ENCODE assay signal across 24 cellular contexts in genomic region chr1:240652554-240652953, GRCh38. TPM values are rescaled to one million over a fixed set of nuclear protein-coding genes. Genes with fewer than 3 reads are reported as not detected.
DNase-seq lines count a peak whose midpoint lies in the region; ATAC-seq, FAIRE-seq and TF ChIP-seq lines count a peak whose summit lies in the region.
"Had no signal": no experiment of that assay in that cellular context is flagged by ENCODE, and none has a peak within 500 bp of the region (broad histone marks: within the 10 kb centered on the region; RNA-seq: fewer than 3 reads in every experiment).

No MANE protein-coding gene starts in this region.

- DNase-seq in AG20443 (ENCODE audit: low spot score) (peak; percentile 74), GM04503 (ENCODE audit: low read depth) (peak; percentile 49), T-helper 17 cell (no peak), mesendoderm (peak; percentile 29), GM12891 (ENCODE audit: insufficient read length, low spot score) (no peak), NCI-H2196 treated with DMSO at 0.1 percent for 48 hours (lab: John Stamatoyannopoulos, UW; ENCODE audit: unreplicated experiment) (no peak)
- DNase-seq in activated CD4-positive, CD25-positive, alpha-beta regulatory T cell treated with anti-CD3 and anti-CD28 coated beads, Interleukin-2, amount 50 U/mL, for 72 hours = no peak
- DNase-seq: activated CD4-positive, alpha-beta T cell treated with anti-CD3 and anti-CD28 coated beads for 4 hours; activated effector memory CD4-positive, alpha-beta T cell treated with Interleukin-2 at 50 U/mL for 16 hours; DMS79; effector CD4-positive, alpha-beta T cell; immature natural killer cell; NCI-H1092; NCI-H2171; PC-9; small intestine; stimulated activated CD4-positive, alpha-beta T cell treated with anti-CD3 and anti-CD28 coated beads, Interleukin-2, amount 100 ng/mL, for 48 hours; stimulated activated naive CD4-positive, alpha-beta T cell had no signal

- no peak overlapping the region for H2AK5ac ChIP-seq in mesendoderm (ENCODE audit: low read length)

- peak overlapping the region; percentile 80 for H3K27ac Mint-ChIP-seq in T-helper 17 cell
- H3K27ac Mint-ChIP-seq: brain, immature natural killer cell had no signal

- H3K56ac ChIP-seq in mesendoderm (ENCODE audit: low read length) = no peak overlapping the region

- no peaks in the 10 kb centered on the region for H3K27me3 Mint-ChIP-seq in T-helper 17 cell

- no peak overlapping the region for H3K18ac ChIP-seq in mesendoderm (ENCODE audit: low read length)

- H3K9ac ChIP-seq in mesendoderm (ENCODE audit: low read length) = no peak overlapping the region

- peaks cover 9% of the 10 kb centered on the region for H3K4me1 Mint-ChIP-seq in T-helper 17 cell
- H3K4me1 Mint-ChIP-seq: brain, immature natural killer cell had no signal

- no peaks in the 10 kb centered on the region for H3K79me2 ChIP-seq in mesendoderm (ENCODE audit: control insufficient read depth, insufficient read depth, low read length)
- H3K79me2 ChIP-seq: hepatocyte had no signal

- H2BK120ac ChIP-seq in mesendoderm (ENCODE audit: low read depth, low read length) = no peak overlapping the region

- no peak overlapping the region for H3K27ac ChIP-seq in mesendoderm (ENCODE audit: low read depth, low read length)
- H3K27ac ChIP-seq: hepatocyte, PC-9, thoracic aorta had no signal

- WGBS in mesendoderm (ENCODE audit: extremely low coverage, insufficient coverage, low lambda C conversion rate) = no CpG with 5 or more reads among the region's 9 CpGs

- no peak overlapping the region for H4K8ac ChIP-seq in mesendoderm (ENCODE audit: low read depth, low read length)

- H3K27me3 ChIP-seq in mesendoderm (ENCODE audit: insufficient read depth, low read length, poor library complexity) = no peaks in the 10 kb centered on the region

- FAIRE-seq in GM12891 (lab: Jason Lieb, UNC) = no peak
- FAIRE-seq: frontal cortex, GM19239, small intestine had no signal

- no peaks in the 10 kb centered on the region for H3K79me1 ChIP-seq in mesendoderm (ENCODE audit: low read length)

- H3K4ac ChIP-seq in mesendoderm (ENCODE audit: low read depth, low read length) = no peak overlapping the region

- H3K36me3 Mint-ChIP-seq in T-helper 17 cell (ENCODE audit: low read depth) = no peaks in the 10 kb centered on the region
- H3K36me3 Mint-ChIP-seq: brain, immature natural killer cell had no signal

- H2BK5ac ChIP-seq in mesendoderm (ENCODE audit: low read length) = no peak overlapping the region

- no peak overlapping the region for H3K4me2 ChIP-seq in mesendoderm (ENCODE audit: low read length)
- H3K4me2 ChIP-seq: hepatocyte, PC-9 had no signal

- no peaks in the 10 kb centered on the region for H3K36me3 ChIP-seq in mesendoderm (ENCODE audit: control insufficient read depth, insufficient read depth, low read length)
- H3K36me3 ChIP-seq: thoracic aorta had no signal

- no peak overlapping the region for H4K5ac ChIP-seq in mesendoderm (ENCODE audit: low read length)

- peak; percentile 69 for ATAC-seq in T-helper 17 cell

- H3K4me3 ChIP-seq in mesendoderm (ENCODE audit: low read length) = no peak overlapping the region
- H3K4me3 ChIP-seq: hepatocyte, PC-9, thoracic aorta had no signal

- peak overlapping the region; percentile 59 for H3K4me3 Mint-ChIP-seq in T-helper 17 cell
- H3K4me3 Mint-ChIP-seq: brain, immature natural killer cell had no signal

- no peaks in the 10 kb centered on the region for H3K4me1 ChIP-seq in mesendoderm (ENCODE audit: control insufficient read depth, low read depth, low read length)

- no peak overlapping the region for H3K23ac ChIP-seq in mesendoderm (ENCODE audit: low read length)

- no peaks in the 10 kb centered on the region for H3K9me3 ChIP-seq in T-helper 17 cell (ENCODE audit: control insufficient read depth, low read length, poor library complexity, severe bottlenecking)
- H3K9me3 ChIP-seq: thoracic aorta had no signal

- TF ChIP-seq POLR2A in GM12891 (IDR thresholded peaks at IDR 0.05; ENCODE audit: low read depth, low read length) = no peak

- H2BK15ac ChIP-seq in mesendoderm (replicated peaks; ENCODE audit: low read depth) = no peak overlapping the region

TF ChIP-seq in GM12891, 5 proteins besides CTCF, POLR2A, EP300 and RAD21:
- TF ChIP-seq TAF1 (IDR thresholded peaks at IDR 0.05; ENCODE audit: low read depth, low read length) = no peak
- TF ChIP-seq POU2F2 (IDR thresholded peaks at IDR 0.05; ENCODE audit: low read depth, low read length) = no peak
- no peak for TF ChIP-seq PAX5 (IDR thresholded peaks at IDR 0.05; ENCODE audit: insufficient read depth, low read length, severe bottlenecking)
- no peak for TF ChIP-seq SPI1 (IDR thresholded peaks at IDR 0.05; ENCODE audit: low read depth, low read length)
- TF ChIP-seq POLR2AphosphoS5 (IDR thresholded peaks at IDR 0.05; ENCODE audit: low read depth, low read length) = no peak

RNA-seq across cellular contexts. Expression of gene GREM2, which starts 40.6 kb away (rescaled TPM):
- total RNA-seq in T-helper 17 cell = 1 to 10 TPM; 5.5 to 8.5 TPM
- 0.42 TPM for polyA plus RNA-seq in mesendoderm (2013, experiment 1 of 2)
- polyA plus RNA-seq in mesendoderm (2013, experiment 2 of 2) = 0.45 TPM
- polyA plus RNA-seq in GM12891 (2012; ENCODE audit: low read depth, missing spikeins) = not detected
- total RNA-seq: PC-9, pulmonary artery endothelial cell had no signal

Comparison
In these comparisons a context has a peak if more than half of its experiments do, and no peak if none do; other contexts are left out.
1. DNase-seq: peak in AG20443 (single experiment), GM04503 (single experiment) and mesendoderm (single experiment); none in T-helper 17 cell (0 of 3), GM12891 (single experiment), activated CD4-positive, CD25-positive, alpha-beta regulatory T cell treated with anti-CD3 and anti-CD28 coated beads, Interleukin-2, amount 50 U/mL, for 72 hours (single experiment) and NCI-H2196 treated with DMSO at 0.1 percent for 48 hours (single experiment).